ENCODE assay signal across 23 cellular contexts in genomic region chr5:116428966-116429365, GRCh38.
"Had no signal": no experiment of that assay in that cellular context is flagged by ENCODE, and none has a peak within 500 bp of the region (broad histone marks: within the 10 kb centered on the region; RNA-seq: fewer than 3 reads in every experiment).

No MANE protein-coding gene starts in this region.

- H3K4me1 Mint-ChIP-seq: activated CD4-positive, alpha-beta T cell treated with anti-CD3 and anti-CD28 coated beads, Interleukin-2, amount 10 ng/mL, durations not matched to agents 7 days and 5 days; activated T-helper 17 cell treated with anti-CD3 and anti-CD28 coated beads, Interleukin-2, amount 50 U/mL, for 72 hours; central memory CD8-positive, alpha-beta T cell had no signal

- H3K36me3 Mint-ChIP-seq: brain had no signal

- DNase-seq: activated CD4-positive, alpha-beta memory T cell treated with anti-CD3 and anti-CD28 coated beads for 36 hours; activated CD4-positive, alpha-beta T cell treated with anti-CD3 and anti-CD28 coated beads, Interleukin-2, amount 10 ng/mL, durations not matched to agents 7 days and 5 days; activated CD4-positive, CD25-positive, alpha-beta regulatory T cell; activated gamma-delta T cell; activated naive CD4-positive, alpha-beta T cell treated with anti-CD3 and anti-CD28 coated beads for 36 hours; activated T-cell treated with anti-CD3 and anti-CD28 coated beads for 4 hours; activated T-cell treated with anti-CD3 and anti-CD28 coated beads, Interleukin-2, amount 50 U/mL, for 48 hours; Kasumi-1; KBM-7; NCI-H1105 treated with DMSO at 0.1 percent for 48 hours; NCI-H1694; NCI-H2029; NCI-H2107; NCI-H226; NCI-H526; NCI-H82; SIG-M5; T-helper 1 cell had no signal

- H3K27me3 Mint-ChIP-seq: activated CD4-positive, alpha-beta memory T cell treated with anti-CD3 and anti-CD28 coated beads for 36 hours; activated CD4-positive, alpha-beta T cell treated with anti-CD3 and anti-CD28 coated beads, Interleukin-2, amount 10 ng/mL, durations not matched to agents 7 days and 5 days; activated naive CD8-positive, alpha-beta T cell; activated T-helper 17 cell treated with anti-CD3 and anti-CD28 coated beads, Interleukin-2, amount 50 U/mL, for 72 hours; brain; central memory CD8-positive, alpha-beta T cell had no signal

- H3K27ac ChIP-seq: VCaP had no signal

- H3K27ac Mint-ChIP-seq: activated CD4-positive, alpha-beta memory T cell treated with anti-CD3 and anti-CD28 coated beads for 36 hours; activated CD4-positive, alpha-beta T cell treated with anti-CD3 and anti-CD28 coated beads, Interleukin-2, amount 10 ng/mL, durations not matched to agents 7 days and 5 days; activated naive CD4-positive, alpha-beta T cell treated with anti-CD3 and anti-CD28 coated beads for 36 hours; activated naive CD8-positive, alpha-beta T cell; activated T-helper 17 cell treated with anti-CD3 and anti-CD28 coated beads, Interleukin-2, amount 50 U/mL, for 72 hours; brain had no signal

- H3K4me3 Mint-ChIP-seq: activated CD4-positive, alpha-beta memory T cell treated with anti-CD3 and anti-CD28 coated beads for 36 hours; activated CD4-positive, alpha-beta T cell treated with anti-CD3 and anti-CD28 coated beads, Interleukin-2, amount 10 ng/mL, durations not matched to agents 7 days and 5 days; activated naive CD4-positive, alpha-beta T cell treated with anti-CD3 and anti-CD28 coated beads for 36 hours; activated naive CD8-positive, alpha-beta T cell; activated T-helper 17 cell treated with anti-CD3 and anti-CD28 coated beads, Interleukin-2, amount 50 U/mL, for 72 hours; brain; central memory CD8-positive, alpha-beta T cell had no signal

- H3K9me3 Mint-ChIP-seq: activated CD4-positive, alpha-beta memory T cell treated with anti-CD3 and anti-CD28 coated beads for 36 hours; activated CD4-positive, alpha-beta T cell treated with anti-CD3 and anti-CD28 coated beads, Interleukin-2, amount 10 ng/mL, durations not matched to agents 7 days and 5 days; activated naive CD4-positive, alpha-beta T cell treated with anti-CD3 and anti-CD28 coated beads for 36 hours; activated T-helper 17 cell treated with anti-CD3 and anti-CD28 coated beads, Interleukin-2, amount 50 U/mL, for 72 hours; brain; central memory CD8-positive, alpha-beta T cell had no signal
